Comparison of ENCODE assay signal across 19 cellular contexts in the genomic region with DNA sequence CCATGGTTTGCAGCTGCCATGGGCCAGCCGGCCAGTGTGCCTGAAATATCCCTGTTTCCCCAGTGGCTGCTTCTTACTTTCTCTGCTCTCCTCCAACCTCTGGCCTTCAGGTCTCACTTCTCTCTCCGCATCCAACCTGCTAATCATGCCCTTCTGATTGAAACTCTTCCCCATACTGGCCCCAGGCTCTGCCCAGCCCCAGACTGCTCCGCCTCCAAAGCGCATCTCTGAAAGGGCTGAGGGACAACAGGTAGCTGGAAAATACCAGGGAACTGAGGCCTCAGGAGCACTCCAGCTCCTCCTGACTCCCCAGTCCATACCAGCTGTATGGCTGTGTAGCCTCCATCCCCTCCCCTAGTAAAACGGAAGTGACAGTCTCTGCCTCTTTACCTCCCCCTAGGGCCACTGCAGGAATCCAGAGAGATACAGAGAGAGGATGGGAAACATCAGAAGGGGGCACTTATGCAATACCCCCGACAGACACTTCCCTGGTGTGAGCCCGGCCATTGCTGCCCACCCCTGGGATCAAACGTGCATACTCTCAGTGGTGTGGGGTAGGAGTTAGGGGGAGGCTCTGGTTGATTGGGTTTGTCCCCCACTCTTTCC. TPM values are rescaled to one million over a fixed set of nuclear protein-coding genes. Genes with fewer than 3 reads are reported as not detected.
DNase-seq lines count a peak whose midpoint lies in the region; ATAC-seq and TF ChIP-seq lines count a peak whose summit lies in the region.
"Had no signal": no experiment of that assay in that cellular context is flagged by ENCODE, and none has a peak within 500 bp of the region (broad histone marks: within the 10 kb centered on the region; RNA-seq: fewer than 3 reads in every experiment).

No MANE protein-coding gene starts in this region.

- intact Hi-C loops in spleen (cut with DNase I; ENCODE audit: low total_unique reads), result no loop called here

- DNase-seq in OCI-M1 (lab: John Stamatoyannopoulos, UW), result peak; percentile 31
- DNase-seq in spleen, result no peak
- DNase-seq in mesenteric fat pad (ENCODE audit: low spot score), result no peak
- no peak for DNase-seq in middle frontal gyrus (ENCODE audit: extremely low spot score, low spot score)
- DNase-seq: activated CD4-positive, alpha-beta T cell treated with anti-CD3 and anti-CD28 coated beads, Interleukin-2, amount 10 ng/mL, durations not matched to agents 7 days and 5 days; activated naive CD8-positive, alpha-beta T cell treated with anti-CD3 and anti-CD28 coated beads, Interleukin-2, amount 10 ng/mL, durations not matched to agents 7 days and 5 days; activated T-cell treated with anti-CD3 and anti-CD28 coated beads, Interleukin-2, amount 50 U/mL, for 1 hour; CD4-positive, CD25-positive, alpha-beta regulatory T cell; DMS79 treated with DMSO at 0.1 percent for 48 hours; effector memory CD4-positive, alpha-beta T cell; NCI-H2107; NCI-H774; posterior cingulate gyrus; substantia nigra had no signal

- WGBS in spleen, 5 donors, result 45 to 65% (median 59%) methylated on average over 8 of the region's 8 CpGs

- TF ChIP-seq POLR2A in spleen (IDR thresholded peaks at IDR 0.05), result no peak

- H3K27me3 ChIP-seq in spleen (replicated peaks in 1 of 7), result peaks cover 0 to 74% (median 18%) of the 10 kb centered on the region in 7 donors

- H3K36me3 ChIP-seq in spleen, result peaks cover 0 to 5% (median 0%) of the 10 kb centered on the region in 6 donors

- TF ChIP-seq CTCF in GM12875 (IDR thresholded peaks at IDR 0.05; ENCODE audit: borderline replicate concordance, insufficient read depth, low read depth, low read length) (peak; percentile 58; the same call in 1 of the 2 replicates), spleen (IDR thresholded peaks at IDR 0.05 in 8 of 11, conservative IDR thresholded peaks at IDR 0.05 in 3 of 11) (peak in 3 of 11 experiments; percentile 13 to 35 (median 15))

- H3K4me3 ChIP-seq in GM12875 (ENCODE audit: low read depth, low read length) (no peak overlapping the region), spleen (peak overlapping the region in 1 of 8 donors; percentile 48)

- H3K27ac ChIP-seq in spleen, result peak overlapping the region in 5 of 8 donors; percentile 59 to 91 (median 81)

- H3K4me1 ChIP-seq in spleen, result peaks cover 2 to 98% (median 57%) of the 10 kb centered on the region in 6 donors

- H3K9me3 ChIP-seq in spleen, result no peaks in the 10 kb centered on the region

- ATAC-seq in GM21786 (IDR thresholded peaks at IDR 0.05; ENCODE audit: unreplicated experiment), result peak; percentile 34
- ATAC-seq in HG03196 (IDR thresholded peaks at IDR 0.05; ENCODE audit: unreplicated experiment), result no peak

RNA-seq across cellular contexts. Expression of a gene that starts 34.2 kb away (rescaled TPM):
- total RNA-seq in spleen, result 100 to 1,000 TPM in 2 of 7 donors, 10 to 100 TPM in 5; 48.3 to 120 (median 76.4) TPM
- 10 to 100 TPM; 15.9 to 54.6 (median 22.6) TPM for polyA plus RNA-seq in spleen
- total RNA-seq in mesenteric fat pad, result 0.06 TPM
- total RNA-seq: bronchial epithelial cell, M059J had no signal

Comparison
In these comparisons a context has a peak if more than half of its experiments do, and no peak if none do; other contexts are left out.
1. RNA of a gene that starts 34.2 kb away (total RNA-seq): 48.3 to 120 TPM in spleen; 0.06 TPM in mesenteric fat pad (single experiment); every median in the first group is over 10 times any median in the second.